18 cellular contexts compared by ENCODE assay signal in genomic region chr7:205117-206010, GRCh38. TPM values are rescaled to one million over a fixed set of nuclear protein-coding genes. Genes with fewer than 3 reads are reported as not detected.
DNase-seq lines count a peak whose midpoint lies in the region; ATAC-seq, FAIRE-seq and TF ChIP-seq lines count a peak whose summit lies in the region.
"Had no signal": no experiment of that assay in that cellular context is flagged by ENCODE, and none has a peak within 500 bp of the region (broad histone marks: within the 10 kb centered on the region; RNA-seq: fewer than 3 reads in every experiment).

No MANE protein-coding gene starts in this region.

- H2BK20ac ChIP-seq in H1 (ENCODE audit: low read length), result no peak overlapping the region

- H3K9me3 ChIP-seq in Caco-2 (no peaks in the 10 kb centered on the region), HEK293 (ENCODE audit: control insufficient read depth, insufficient read depth, low read depth, low read length) (no peaks in the 10 kb centered on the region), H1 (ENCODE audit: insufficient read depth in 2 of 2, low read depth in 1 of 2, low read length in 1 of 2) (peaks cover 2 to 8% of the 10 kb centered on the region in 2 experiments; a peak in 2 of 4 replicates)

- no peak overlapping the region for H4K91ac ChIP-seq in H1 (replicated peaks; ENCODE audit: insufficient read length, low read length)

- no peak overlapping the region for H3K4me3 Mint-ChIP-seq in Caco-2 (ENCODE audit: unreplicated experiment)
- no peak overlapping the region for H3K4me3 Mint-ChIP-seq in naive thymus-derived CD8-positive, alpha-beta T cell
- H3K4me3 Mint-ChIP-seq: T-helper 1 cell treated with Interleukin-12 subunit alpha and Interleukin-12 subunit beta and Interleukin-4 antibody, amounts not matched to agents 30 μg/mL and 1 μg/mL, for 36 hours had no signal

- TF ChIP-seq CTCF in Caco-2 (IDR thresholded peaks at IDR 0.05; ENCODE audit: insufficient read depth in 1 of 2, low read depth in 1 of 2, low read length in 1 of 2, severe bottlenecking in 1 of 2, unreplicated experiment in 1 of 2), result no peak
- no peak for TF ChIP-seq CTCF in HEK293 (tag by site-specific recombination; IDR thresholded peaks at IDR 0.05)
- TF ChIP-seq CTCF in H1 (IDR thresholded peaks at IDR 0.05; ENCODE audit: control extremely low read depth in 1 of 3, insufficient read depth in 1 of 3, low read depth in 1 of 3, low read length in 3 of 3), result no peak

- H3K4me1 ChIP-seq in Caco-2, result no peaks in the 10 kb centered on the region
- H3K4me1 ChIP-seq in HEK293 (ENCODE audit: control insufficient read depth, insufficient read depth, low read length), result no peaks in the 10 kb centered on the region
- peaks cover 0 to 4% (median 0%) of the 10 kb centered on the region in 4 experiments; a peak in 1 of 7 replicates for H3K4me1 ChIP-seq in H1 (replicated peaks in 1 of 4; ENCODE audit: control insufficient read depth in 3 of 4, insufficient read depth in 4 of 4, low read length in 3 of 4)

- no peak overlapping the region for H3K18ac ChIP-seq in H1 (ENCODE audit: extremely low read depth, low read length)

- H3K4ac ChIP-seq in H1 (replicated peaks; ENCODE audit: insufficient read length, low read depth, low read length), result no peak overlapping the region

- no peaks in the 10 kb centered on the region for H3K79me2 ChIP-seq in H1 (ENCODE audit: control insufficient read depth in 1 of 2, insufficient read depth in 2 of 2, low read length in 2 of 2)

- peaks cover 1% of the 10 kb centered on the region; the same call in 1 of the 2 replicates for H3K36me3 ChIP-seq in Caco-2 (ENCODE audit: control insufficient read depth, insufficient read depth, low read length)
- H3K36me3 ChIP-seq in HEK293 (ENCODE audit: control insufficient read depth in 2 of 2, insufficient read depth in 1 of 2, low read length in 2 of 2), result peaks cover 4 to 38% of the 10 kb centered on the region in 2 experiments; a peak in 2 of 3 replicates
- peaks cover 0 to 22% (median 3%) of the 10 kb centered on the region in 4 experiments; a peak in 3 of 8 replicates for H3K36me3 ChIP-seq in H1 (ENCODE audit: control insufficient read depth in 2 of 4, insufficient read depth in 4 of 4, low read length in 3 of 4)

- TF ChIP-seq RAD21 in H1 (IDR thresholded peaks at IDR 0.05 in 1 of 2, conservative IDR thresholded peaks at IDR 0.05 in 1 of 2; ENCODE audit: low read depth in 2 of 2, low read length in 2 of 2), result no peak

- H3K23ac ChIP-seq in H1 (ENCODE audit: insufficient read length), result no peak overlapping the region

- no peak for ATAC-seq in GM21529 (IDR thresholded peaks at IDR 0.05; ENCODE audit: unreplicated experiment)
- ATAC-seq in naive thymus-derived CD8-positive, alpha-beta T cell, result no peak
- ATAC-seq in HG03520 (IDR thresholded peaks at IDR 0.05; ENCODE audit: unreplicated experiment), result no peak
- ATAC-seq in HG03439 (IDR thresholded peaks at IDR 0.05; ENCODE audit: unreplicated experiment), result no peak

- TF ChIP-seq EP300 in H1 (IDR thresholded peaks at IDR 0.05; ENCODE audit: borderline replicate concordance in 1 of 2, low read depth in 2 of 2, low read length in 2 of 2), result no peak

- POLR2A ChIA-PET in Caco-2 (lab: Charles Lee), result no interaction called here
- POLR2A ChIA-PET in HEK293 (lab: Yijun Ruan, JAX), result no interaction called here
- POLR2A ChIA-PET in H1 (lab: Charles Lee; ENCODE audit: partially characterized antibody), result interaction anchor here (1.1 kb wide), 1 partner anchor 72 kb away, joined by 3 read pairs; no protein-coding TSS in a partner anchor
- POLR2A ChIA-PET in naive thymus-derived CD8-positive, alpha-beta T cell (lab: Charles Lee), result no interaction called here

- H3K4me1 Mint-ChIP-seq in Caco-2 (ENCODE audit: low read depth, unreplicated experiment), result no peaks in the 10 kb centered on the region
- H3K4me1 Mint-ChIP-seq in naive thymus-derived CD8-positive, alpha-beta T cell, result no peaks in the 10 kb centered on the region

- H3K27me3 Mint-ChIP-seq in Caco-2 (ENCODE audit: insufficient read depth, unreplicated experiment), result no peaks in the 10 kb centered on the region
- no peaks in the 10 kb centered on the region for H3K27me3 Mint-ChIP-seq in naive thymus-derived CD8-positive, alpha-beta T cell

- peaks cover 2% of the 10 kb centered on the region; the same call in 1 of the 2 replicates for H3K23me2 ChIP-seq in H1 (ENCODE audit: low read depth, low read length)

- H3K14ac ChIP-seq in H1 (ENCODE audit: insufficient read length), result no peak overlapping the region

- TF ChIP-seq POLR2A in H1 (IDR thresholded peaks at IDR 0.05; ENCODE audit: control extremely low read depth in 1 of 2, low read depth in 2 of 2, low read length in 2 of 2), result no peak

- H3K9ac ChIP-seq in H1 (replicated peaks in 1 of 4; ENCODE audit: extremely low read depth in 1 of 4, low read depth in 3 of 4, low read length in 3 of 4), result no peak overlapping the region
- H3K9ac ChIP-seq: BLaER1 treated with 17β-estradiol and CSF1 and Interleukin-3, amounts not matched to agents 10 nM and 100 nM had no signal

- no peaks in the 10 kb centered on the region for H3K79me1 ChIP-seq in H1 (ENCODE audit: low read depth, low read length)

- peaks cover 47% of the 10 kb centered on the region for H3K36me3 Mint-ChIP-seq in Caco-2 (ENCODE audit: insufficient read depth, unreplicated experiment)
- no peaks in the 10 kb centered on the region for H3K36me3 Mint-ChIP-seq in naive thymus-derived CD8-positive, alpha-beta T cell

- H2BK120ac ChIP-seq in H1 (replicated peaks; ENCODE audit: low read depth, low read length), result no peak overlapping the region

- no peak overlapping the region for H4K8ac ChIP-seq in H1 (ENCODE audit: extremely low read depth, insufficient read depth, low read length)

- H3K27me3 ChIP-seq in Caco-2 (replicated peaks; ENCODE audit: control insufficient read depth, insufficient read depth, low read length) (no peaks in the 10 kb centered on the region), H1 (replicated peaks in 1 of 4; ENCODE audit: control insufficient read depth in 3 of 4, extremely low read depth in 1 of 4, insufficient read depth in 3 of 4, low read length in 3 of 4) (no peaks in the 10 kb centered on the region)
- H3K27me3 ChIP-seq: BLaER1 treated with 17β-estradiol and CSF1 and Interleukin-3, amounts not matched to agents 10 nM and 100 nM had no signal

- no peak overlapping the region for H2BK15ac ChIP-seq in H1 (ENCODE audit: low read length)

- no peak overlapping the region for H3K56ac ChIP-seq in H1 (replicated peaks; ENCODE audit: insufficient read length, low read depth, low read length)

- no peak overlapping the region for H2AFZ ChIP-seq in H1 (ENCODE audit: low read length)

- no peak for FAIRE-seq in H1 (lab: Jason Lieb, UNC)
- FAIRE-seq: G401.6 had no signal

- no peak overlapping the region for H3K4me3 ChIP-seq in Caco-2 (ENCODE audit: low read depth, low read length)
- H3K4me3 ChIP-seq in HEK293 (ENCODE audit: low read depth, low read length), result no peak overlapping the region
- no peak overlapping the region for H3K4me3 ChIP-seq in H1 (ENCODE audit: extremely low read depth in 1 of 4, insufficient read depth in 2 of 4, low read depth in 3 of 4, low read length in 4 of 4)
- H3K4me3 ChIP-seq: BLaER1 treated with 17β-estradiol and CSF1 and Interleukin-3, amounts not matched to agents 10 nM and 100 nM had no signal

- WGBS in H1 (ENCODE audit: extremely low coverage in 1 of 2, insufficient coverage in 1 of 2, insufficient read length in 1 of 2, insufficient replicate concordance in 2 of 2, low coverage in 1 of 2, low lambda C conversion rate in 2 of 2, missing lambda C conversion rate in 1 of 2), 2 experiments, result 94% methylated on average over 47 of the region's 49 CpGs; no CpG with 5 or more reads in 1 of the 2 experiments

- peaks cover 0 to 12% of the 10 kb centered on the region in 2 experiments for H4K20me1 ChIP-seq in H1 (replicated peaks in 1 of 2; ENCODE audit: control insufficient read depth in 1 of 2, insufficient read depth in 2 of 2, low read length in 2 of 2)

- no peak overlapping the region for H2AK5ac ChIP-seq in H1 (ENCODE audit: low read depth, low read length)

- H3K9me3 Mint-ChIP-seq in Caco-2 (ENCODE audit: unreplicated experiment), result no peaks in the 10 kb centered on the region
- no peaks in the 10 kb centered on the region for H3K9me3 Mint-ChIP-seq in naive thymus-derived CD8-positive, alpha-beta T cell
- H3K9me3 Mint-ChIP-seq: T-helper 1 cell treated with Interleukin-12 subunit alpha and Interleukin-12 subunit beta and Interleukin-4 antibody, amounts not matched to agents 30 μg/mL and 1 μg/mL, for 36 hours had no signal

- intact Hi-C loops in Caco-2 (cut with micrococcal nuclease; ENCODE audit: unreplicated experiment) (no loop called here), posterior vena cava (cut with DNase I) (no loop called here)

- H3K27ac Mint-ChIP-seq in Caco-2 (ENCODE audit: unreplicated experiment), result peak overlapping the region; percentile 66
- H3K27ac Mint-ChIP-seq in naive thymus-derived CD8-positive, alpha-beta T cell, result no peak overlapping the region
- H3K27ac Mint-ChIP-seq: T-helper 1 cell treated with Interleukin-12 subunit alpha and Interleukin-12 subunit beta and Interleukin-4 antibody, amounts not matched to agents 30 μg/mL and 1 μg/mL, for 36 hours had no signal

- DNase-seq in Caco-2, result no peak
- DNase-seq in H1 (ENCODE audit: low read depth in 1 of 2, low spot score in 2 of 2), result no peak
- DNase-seq in posterior vena cava (ENCODE audit: low spot score), result peak; percentile 93
- DNase-seq in naive thymus-derived CD8-positive, alpha-beta T cell, result no peak
- DNase-seq: MV-4-11; NCI-H1694; NCI-H2107; NCI-H226; NCI-H69; NK-92 treated with Interleukin-12 subunit alpha and Interleukin-12 subunit beta, amount 100 ng/mL, for 24 hours; SHP77 treated with DMSO at 0.1 percent for 48 hours had no signal

- no peak overlapping the region for H3K4me2 ChIP-seq in H1 (ENCODE audit: insufficient read depth in 1 of 2, low read depth in 2 of 2, low read length in 2 of 2)
- H3K4me2 ChIP-seq: BLaER1 treated with 17β-estradiol and CSF1 and Interleukin-3, amounts not matched to agents 10 nM and 100 nM had no signal

- no peak overlapping the region for H4K5ac ChIP-seq in H1 (ENCODE audit: insufficient read length, low read depth, low read length)

- H2BK5ac ChIP-seq in H1 (ENCODE audit: low read depth, low read length), result no peak overlapping the region

- BruUV-seq in Caco-2 (replicated peaks; lab: Mats Ljungman, UMichigan), result no TSS peak

- no peak overlapping the region for H2BK12ac ChIP-seq in H1 (ENCODE audit: low read depth, low read length)

- H3K27ac ChIP-seq in HEK293 (ENCODE audit: extremely low read depth, low read depth, low read length) (no peak overlapping the region), H1 (ENCODE audit: low read depth, low read length) (no peak overlapping the region)
- H3K27ac ChIP-seq: BLaER1 treated with 17β-estradiol and CSF1 and Interleukin-3, amounts not matched to agents 10 nM and 100 nM had no signal

- CTCF ChIA-PET in Caco-2 (lab: Charles Lee), result no interaction called here
- CTCF ChIA-PET in HEK293 (lab: Yijun Ruan, JAX), result no interaction called here
- CTCF ChIA-PET in H1 (lab: Charles Lee; ENCODE audit: partially characterized antibody), result interaction anchor here (0.9 to 1.3 kb wide), 2 partner anchors 12 to 13 kb away, joined by 3 read pairs; partner anchors contain the start of gene FAM20C

RNA-seq across cellular contexts. Expression of gene FAM20C, which starts 13.0 kb away (rescaled TPM):
- 34.0 and 37.6 TPM in 2 replicates for total RNA-seq in Caco-2 (2022)
- 34.7 and 34.8 TPM in 2 replicates for total RNA-seq in H1 (2021; fragmentation: NEBNext Ultra II Directional; extraction: Animal tissue kit (Norgen Biotek cat#: 25700))
- 9.5 and 13.9 TPM in 2 replicates for polyA plus RNA-seq in H1 (2011; rRNA removed)
- 10.7 TPM for polyA plus RNA-seq in H1 (2011; cell fraction: cytosol; rRNA removed)
- 21.4 TPM for polyA plus RNA-seq in H1 (2011; cell fraction: nucleus; rRNA removed)
- polyA plus RNA-seq in H1 (2012, experiment 1 of 2), result 18.4 to 23.9 TPM (median 19.5 TPM) in 4 replicates
- polyA plus RNA-seq in H1 (2012, experiment 2 of 2), result 17.9 TPM
- 21.3 TPM for polyA plus RNA-seq in H1 (2013, experiment 1 of 2)
- 21.1 TPM for polyA plus RNA-seq in H1 (2013, experiment 2 of 2)
- polyA minus RNA-seq in H1 (2011; rRNA and poly(A)+ RNA removed), result 8.9 and 10.4 TPM in 2 replicates
- polyA minus RNA-seq in H1 (2011; cell fraction: cytosol; rRNA and poly(A)+ RNA removed), result 17.1 TPM
- 21.8 TPM for polyA minus RNA-seq in H1 (2011; cell fraction: nucleus; rRNA and poly(A)+ RNA removed)
- 10 to 100 TPM; 56.6 to 74.3 TPM for total RNA-seq in posterior vena cava
- under 1 TPM; 0.60 to 0.66 TPM for total RNA-seq in naive thymus-derived CD8-positive, alpha-beta T cell
- not detected for polyA plus RNA-seq in naive thymus-derived CD8-positive, alpha-beta T cell

Comparison
In these comparisons a context has a peak if more than half of its experiments do, and no peak if none do; other contexts are left out.
1. RNA of gene FAM20C, which starts 13.0 kb away (total RNA-seq): 56.6 to 74.3 TPM in posterior vena cava, 34.7 to 34.8 TPM in H1 and 34.0 to 37.6 TPM in Caco-2; 0.60 to 0.66 TPM in naive thymus-derived CD8-positive, alpha-beta T cell; every median in the first group is over 10 times any median in the second.